14 cellular contexts compared by ENCODE assay signal in the genomic region with DNA sequence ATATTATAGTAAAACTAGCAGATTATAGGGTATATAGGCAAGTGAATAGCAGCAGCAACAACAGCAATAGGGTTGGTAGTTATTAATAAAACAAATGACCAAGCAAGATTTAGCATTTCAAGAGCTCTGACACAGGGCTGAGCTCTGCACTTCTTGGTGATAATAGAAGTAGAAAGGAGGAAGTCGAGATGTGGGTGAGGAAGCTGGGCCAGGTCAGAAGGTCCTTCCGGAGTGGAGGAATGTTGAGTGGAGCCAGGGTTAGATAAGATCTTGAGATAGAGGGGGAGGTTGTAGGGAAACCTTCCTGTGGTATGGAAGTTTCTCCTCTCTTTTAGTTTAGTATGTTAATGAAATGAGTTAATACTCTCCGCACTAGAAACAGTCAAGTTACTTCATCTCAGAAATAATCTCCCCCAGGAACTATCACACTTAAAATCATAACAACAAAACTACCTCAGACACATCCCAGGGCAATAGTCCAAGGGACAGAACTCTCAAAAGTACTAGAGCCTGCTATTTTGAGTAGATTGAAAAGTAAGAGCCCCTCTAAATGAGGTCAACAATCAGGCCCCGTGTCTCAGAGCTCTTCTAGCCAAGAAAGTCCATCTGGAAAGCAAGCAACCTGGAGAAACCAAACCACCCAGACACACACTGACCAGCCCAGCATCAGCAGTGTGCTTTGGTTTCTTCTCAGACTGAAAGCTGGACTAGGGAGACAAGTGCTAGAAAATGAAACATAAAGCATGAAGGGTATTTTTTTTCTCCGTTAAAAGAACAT. TPM values are rescaled to one million over a fixed set of nuclear protein-coding genes. Genes with fewer than 3 reads are reported as not detected.
DNase-seq lines count a peak whose midpoint lies in the region; ATAC-seq and TF ChIP-seq lines count a peak whose summit lies in the region.
"Had no signal": no experiment of that assay in that cellular context is flagged by ENCODE, and none has a peak within 500 bp of the region (broad histone marks: within the 10 kb centered on the region; RNA-seq: fewer than 3 reads in every experiment).

No MANE protein-coding gene starts in this region.

- H3K27ac ChIP-seq in right cardiac atrium (ENCODE audit: low read length) (no peak overlapping the region), gastrocnemius medialis (peak overlapping the region in 3 of 4 donors; percentile 10 to 38 (median 32))
- H3K27ac ChIP-seq: pancreas had no signal

- H3K36me3 Mint-ChIP-seq in activated CD8-positive, alpha-beta memory T cell treated with anti-CD3 and anti-CD28 coated beads, Interleukin-2, amount 10 ng/mL, durations not matched to agents 7 days and 5 days, result peaks cover 7% of the 10 kb centered on the region
- H3K36me3 Mint-ChIP-seq: WTC11 had no signal

- H3K9me3 ChIP-seq in right cardiac atrium (ENCODE audit: control insufficient read depth, low read length) (peaks cover 2% of the 10 kb centered on the region), gastrocnemius medialis (no peaks in the 10 kb centered on the region)
- H3K9me3 ChIP-seq: pancreas had no signal

- in situ Hi-C loops in KBM-7 (cut with MboI; ENCODE audit: low pct_unique_long_range_greater_than_20kb, low sequenced_read_pairs), result no loop called here
- in situ Hi-C loops in gastrocnemius medialis (cut with MboI; ENCODE audit: low sequenced_read_pairs in 4 of 4), result no loop called here

- H3K36me3 ChIP-seq in gastrocnemius medialis, result no peaks in the 10 kb centered on the region
- H3K36me3 ChIP-seq: pancreas had no signal

- TF ChIP-seq POLR2A in gastrocnemius medialis (IDR thresholded peaks at IDR 0.05), result no peak

- H3K27ac Mint-ChIP-seq in activated CD8-positive, alpha-beta memory T cell treated with anti-CD3 and anti-CD28 coated beads, Interleukin-2, amount 10 ng/mL, durations not matched to agents 7 days and 5 days, result no peak overlapping the region
- H3K27ac Mint-ChIP-seq: WTC11 had no signal

- DNase-seq in KBM-7 (peak; percentile 90), SKM-1 (lab: John Stamatoyannopoulos, UW; ENCODE audit: unreplicated experiment) (peak; percentile 83), right cardiac atrium (no peak), gastrocnemius medialis (no peak), AG20443 (ENCODE audit: low spot score) (no peak)
- DNase-seq in activated CD8-positive, alpha-beta memory T cell treated with anti-CD3 and anti-CD28 coated beads, Interleukin-2, amount 10 ng/mL, durations not matched to agents 7 days and 5 days, result no peak
- DNase-seq in activated CD8-positive, alpha-beta memory T cell treated with anti-CD3 and anti-CD28 coated beads, Interleukin-2, amount 50 U/mL, for 48 hours, result no peak
- DNase-seq: activated T-cell treated with anti-CD3 and anti-CD28 coated beads, Interleukin-2, amount 50 U/mL, for 4 hours; DMS 273 treated with DMSO at 0.1 percent for 48 hours; HCEC 1CT; pancreas; stimulated activated CD4-positive, alpha-beta T cell treated with anti-CD3 and anti-CD28 coated beads, Interleukin-4, amount 100 ng/mL, for 24 hours had no signal

- peaks cover 2% of the 10 kb centered on the region for H3K27me3 Mint-ChIP-seq in activated CD8-positive, alpha-beta memory T cell treated with anti-CD3 and anti-CD28 coated beads, Interleukin-2, amount 10 ng/mL, durations not matched to agents 7 days and 5 days

- peaks cover 2% of the 10 kb centered on the region for H3K4me1 Mint-ChIP-seq in activated CD8-positive, alpha-beta memory T cell treated with anti-CD3 and anti-CD28 coated beads, Interleukin-2, amount 10 ng/mL, durations not matched to agents 7 days and 5 days
- H3K4me1 Mint-ChIP-seq: WTC11 had no signal

- CTCF ChIA-PET in activated CD8-positive, alpha-beta memory T cell treated with anti-CD3 and anti-CD28 coated beads, Interleukin-2, amount 10 ng/mL, durations not matched to agents 7 days and 5 days (lab: Charles Lee), result no interaction called here

- no peak for TF ChIP-seq CTCF in gastrocnemius medialis (IDR thresholded peaks at IDR 0.05 in 4 of 5, conservative IDR thresholded peaks at IDR 0.05 in 1 of 5)

- intact Hi-C loops in right cardiac atrium (cut with DNase I) (no loop called here), gastrocnemius medialis (cut with DNase I; ENCODE audit: low total_unique reads) (no loop called here)

- peaks cover 5% of the 10 kb centered on the region for H3K9me3 Mint-ChIP-seq in activated CD8-positive, alpha-beta memory T cell treated with anti-CD3 and anti-CD28 coated beads, Interleukin-2, amount 10 ng/mL, durations not matched to agents 7 days and 5 days (ENCODE audit: low read depth)

- H3K4me3 ChIP-seq in right cardiac atrium (ENCODE audit: low read length) (no peak overlapping the region), gastrocnemius medialis (no peak overlapping the region)
- H3K4me3 ChIP-seq: pancreas had no signal

- H3K27me3 ChIP-seq in right cardiac atrium (ENCODE audit: control insufficient read depth, insufficient read depth), result no peaks in the 10 kb centered on the region
- no peaks in the 10 kb centered on the region for H3K27me3 ChIP-seq in gastrocnemius medialis
- H3K27me3 ChIP-seq: pancreas had no signal

- WGBS in right cardiac atrium, result 45% methylated on average over 5 of the region's 5 CpGs

- ATAC-seq in right cardiac atrium (peak; percentile 75 to 77), gastrocnemius medialis (peak; percentile 40 to 48), HG03469 (IDR thresholded peaks at IDR 0.05; ENCODE audit: unreplicated experiment) (no peak)
- ATAC-seq in activated CD8-positive, alpha-beta memory T cell treated with anti-CD3 and anti-CD28 coated beads, Interleukin-2, amount 10 ng/mL, durations not matched to agents 7 days and 5 days, result no peak
- ATAC-seq: activated T-cell treated with anti-CD3 and anti-CD28 coated beads, Interleukin-2, amount 50 U/mL, for 4 hours; WTC11 had no signal

- H3K4me3 Mint-ChIP-seq in activated CD8-positive, alpha-beta memory T cell treated with anti-CD3 and anti-CD28 coated beads, Interleukin-2, amount 10 ng/mL, durations not matched to agents 7 days and 5 days, result no peak overlapping the region
- H3K4me3 Mint-ChIP-seq: activated T-cell treated with anti-CD3 and anti-CD28 coated beads, Interleukin-2, amount 50 U/mL, for 4 hours; WTC11 had no signal

- H3K4me1 ChIP-seq in right cardiac atrium (ENCODE audit: control insufficient read depth, insufficient read depth, low read length) (peaks cover 5% of the 10 kb centered on the region), gastrocnemius medialis (peaks cover 2 to 7% of the 10 kb centered on the region in 2 donors)
- H3K4me1 ChIP-seq: pancreas had no signal

RNA-seq across cellular contexts. Expression of gene ATP1B1, which starts 45.4 kb away (rescaled TPM):
- total RNA-seq in right cardiac atrium, result 100 to 1,000 TPM; 222 to 294 (median 268) TPM
- 189 TPM for polyA plus RNA-seq in right cardiac atrium
- 100 to 1,000 TPM; 111 to 377 (median 324) TPM for total RNA-seq in gastrocnemius medialis
- 1 to 10 TPM; 4.0 to 5.4 TPM for total RNA-seq in activated CD8-positive, alpha-beta memory T cell treated with anti-CD3 and anti-CD28 coated beads, Interleukin-2, amount 10 ng/mL, durations not matched to agents 7 days and 5 days

Comparison
In these comparisons a context has a peak if more than half of its experiments do, and no peak if none do; other contexts are left out.
1. DNase-seq: peak in KBM-7 (single experiment) and SKM-1 (single experiment); none in right cardiac atrium (0 of 3), gastrocnemius medialis (0 of 2), activated CD8-positive, alpha-beta memory T cell treated with anti-CD3 and anti-CD28 coated beads, Interleukin-2, amount 10 ng/mL, durations not matched to agents 7 days and 5 days (single experiment), AG20443 (single experiment) and activated CD8-positive, alpha-beta memory T cell treated with anti-CD3 and anti-CD28 coated beads, Interleukin-2, amount 50 U/mL, for 48 hours (single experiment).
2. ATAC-seq: peak in right cardiac atrium (2 of 2) and gastrocnemius medialis (2 of 2); none in HG03469 (single experiment) and activated CD8-positive, alpha-beta memory T cell treated with anti-CD3 and anti-CD28 coated beads, Interleukin-2, amount 10 ng/mL, durations not matched to agents 7 days and 5 days (single experiment).
3. RNA of gene ATP1B1, which starts 45.4 kb away (total RNA-seq): 111 to 377 TPM in gastrocnemius medialis and 222 to 294 TPM in right cardiac atrium; 4.0 to 5.4 TPM in activated CD8-positive, alpha-beta memory T cell treated with anti-CD3 and anti-CD28 coated beads, Interleukin-2, amount 10 ng/mL, durations not matched to agents 7 days and 5 days; every median in the first group is over 10 times any median in the second.